In genomic region chr13:110138009-110138699, GRCh38 we compare ENCODE assay signal across 8 cellular contexts.
A peak's percentile ranks its signal among the peaks of the same experiment; 100 is the strongest.
DNase-seq lines count a peak whose midpoint lies in the region; ATAC-seq, FAIRE-seq and TF ChIP-seq lines count a peak whose summit lies in the region.

No MANE protein-coding gene starts in this region.

- peak overlapping the region; percentile 53 for H3K9ac ChIP-seq in endothelial cell of umbilical vein (replicated peaks; ENCODE audit: extremely low read depth, insufficient read depth, low read length)

- no peaks in the 10 kb centered on the region for H3K9me3 ChIP-seq in endothelial cell of umbilical vein (replicated peaks; ENCODE audit: control insufficient read depth, insufficient read depth, low read length)

- dilution Hi-C loops in endothelial cell of umbilical vein (cut with MboI; ENCODE audit: extremely low pct_ligation_motif_present, low sequenced_read_pairs): no loop called here

- DNase-seq in NCI-H69 (lab: John Stamatoyannopoulos, UW) (peak; percentile 59), endothelial cell of umbilical vein (ENCODE audit: low read depth, low spot score) (peak; percentile 74), mucosa of gallbladder (ENCODE audit: low spot score) (peak; percentile 57)
- peak; percentile 79 for DNase-seq in activated CD8-positive, alpha-beta memory T cell treated with anti-CD3 and anti-CD28 coated beads, Interleukin-2, amount 10 ng/mL, durations not matched to agents 7 days and 5 days
- DNase-seq in stimulated activated CD8-positive, alpha-beta memory T cell treated with anti-CD3 and anti-CD28 coated beads, Interleukin-2, amount 100 ng/mL, for 48 hours (ENCODE audit: low read depth in 2 of 2): peak; percentile 64 to 67

- H3K36me3 ChIP-seq in ACC112 (ENCODE audit: insufficient read depth, low read length): peaks cover 9% of the 10 kb centered on the region
- no peaks in the 10 kb centered on the region for H3K36me3 ChIP-seq in endothelial cell of umbilical vein (ENCODE audit: control insufficient read depth in 2 of 2, extremely low read depth in 1 of 2, insufficient read depth in 2 of 2, low read length in 2 of 2)

- H2AFZ ChIP-seq in ACC112 (ENCODE audit: low read length, unreplicated experiment) (peak overlapping the region; percentile 43), endothelial cell of umbilical vein (ENCODE audit: low read depth, low read length) (peak overlapping the region; percentile 85)

- TF ChIP-seq CTCF in endothelial cell of umbilical vein (IDR thresholded peaks at IDR 0.05; ENCODE audit: extremely low read depth in 1 of 2, insufficient read depth in 1 of 2, low read depth in 1 of 2, low read length in 2 of 2): no peak

- H3K4me3 ChIP-seq in ACC112 (ENCODE audit: low read depth, low read length) (peak overlapping the region; percentile 74), endothelial cell of umbilical vein (replicated peaks in 1 of 3; ENCODE audit: insufficient read depth in 1 of 3, low read depth in 1 of 3, low read length in 3 of 3) (peak overlapping the region; percentile 10 to 72 (median 45))

- H3K4me1 ChIP-seq in ACC112 (ENCODE audit: control insufficient read depth, insufficient read depth, low read length, unreplicated experiment): peaks cover 6% of the 10 kb centered on the region
- H3K4me1 ChIP-seq in endothelial cell of umbilical vein (ENCODE audit: control insufficient read depth, extremely low read depth, insufficient read depth, low read length): peaks cover 15% of the 10 kb centered on the region

- no peaks in the 10 kb centered on the region for H4K20me1 ChIP-seq in endothelial cell of umbilical vein (replicated peaks; ENCODE audit: control insufficient read depth, extremely low read depth, insufficient read depth, low read length)

- peak; percentile 79 for FAIRE-seq in endothelial cell of umbilical vein (lab: Jason Lieb, UNC)

- no peaks in the 10 kb centered on the region for H3K79me2 ChIP-seq in ACC112 (ENCODE audit: control insufficient read depth, insufficient read depth, low read length, unreplicated experiment)
- H3K79me2 ChIP-seq in endothelial cell of umbilical vein (ENCODE audit: control insufficient read depth, insufficient read depth, low read length): no peaks in the 10 kb centered on the region

- H3K27me3 ChIP-seq in ACC112 (ENCODE audit: insufficient read depth, low read length): no peaks in the 10 kb centered on the region
- no peaks in the 10 kb centered on the region for H3K27me3 ChIP-seq in endothelial cell of umbilical vein (ENCODE audit: control insufficient read depth in 2 of 2, insufficient read depth in 2 of 2, low read length in 2 of 2)

- POLR2A ChIA-PET in endothelial cell of umbilical vein (lab: Charles Lee): no interaction called here

- CTCF ChIA-PET in activated CD8-positive, alpha-beta memory T cell treated with anti-CD3 and anti-CD28 coated beads, Interleukin-2, amount 10 ng/mL, durations not matched to agents 7 days and 5 days (lab: Charles Lee): no interaction called here
- CTCF ChIA-PET in endothelial cell of umbilical vein (lab: Charles Lee): interaction anchor here (1.0 to 2.6 kb wide), 2 partner anchors 10 to 22 kb away, joined by 4 to 8 read pairs; no protein-coding TSS in a partner anchor

- intact Hi-C loops in endothelial cell of umbilical vein (cut with micrococcal nuclease): loop anchor here (1.0 kb wide), 2 partner anchors 12 to 30 kb away; no protein-coding TSS in a partner anchor

- ATAC-seq in GM18907 (IDR thresholded peaks at IDR 0.05; ENCODE audit: unreplicated experiment) (peak; percentile 66), HG03135 (IDR thresholded peaks at IDR 0.05; ENCODE audit: unreplicated experiment) (peak; percentile 58)
- ATAC-seq in activated CD8-positive, alpha-beta memory T cell treated with anti-CD3 and anti-CD28 coated beads, Interleukin-2, amount 10 ng/mL, durations not matched to agents 7 days and 5 days: peak; percentile 85

- peaks cover 53% of the 10 kb centered on the region for H3K27me3 Mint-ChIP-seq in activated CD8-positive, alpha-beta memory T cell treated with anti-CD3 and anti-CD28 coated beads, Interleukin-2, amount 10 ng/mL, durations not matched to agents 7 days and 5 days

- H3K4me2 ChIP-seq in endothelial cell of umbilical vein (ENCODE audit: insufficient read depth, low read length): peak overlapping the region; percentile 91

- no TSS peak for BruUV-seq in endothelial cell of umbilical vein (replicated peaks; lab: Mats Ljungman, UMichigan)

- H3K27ac ChIP-seq in ACC112 (ENCODE audit: low read depth, low read length) (no peak overlapping the region), endothelial cell of umbilical vein (ENCODE audit: insufficient read depth, low read depth, low read length) (peak overlapping the region; percentile 54)

- no peaks in the 10 kb centered on the region for H3K36me3 Mint-ChIP-seq in activated CD8-positive, alpha-beta memory T cell treated with anti-CD3 and anti-CD28 coated beads, Interleukin-2, amount 10 ng/mL, durations not matched to agents 7 days and 5 days

- peak overlapping the region; percentile 74 for H3K4me3 Mint-ChIP-seq in activated CD8-positive, alpha-beta memory T cell treated with anti-CD3 and anti-CD28 coated beads, Interleukin-2, amount 10 ng/mL, durations not matched to agents 7 days and 5 days

- H3K9me3 Mint-ChIP-seq in activated CD8-positive, alpha-beta memory T cell treated with anti-CD3 and anti-CD28 coated beads, Interleukin-2, amount 10 ng/mL, durations not matched to agents 7 days and 5 days (ENCODE audit: low read depth): no peaks in the 10 kb centered on the region

- H3K27ac Mint-ChIP-seq in activated CD8-positive, alpha-beta memory T cell treated with anti-CD3 and anti-CD28 coated beads, Interleukin-2, amount 10 ng/mL, durations not matched to agents 7 days and 5 days: peak overlapping the region; percentile 16

- no peaks in the 10 kb centered on the region for H3K9me1 ChIP-seq in endothelial cell of umbilical vein (replicated peaks; ENCODE audit: control insufficient read depth, extremely low read depth, insufficient read depth, low read length)

- H3K4me1 Mint-ChIP-seq in activated CD8-positive, alpha-beta memory T cell treated with anti-CD3 and anti-CD28 coated beads, Interleukin-2, amount 10 ng/mL, durations not matched to agents 7 days and 5 days: peaks cover 8% of the 10 kb centered on the region

- TF ChIP-seq POLR2A in endothelial cell of umbilical vein (IDR thresholded peaks at IDR 0.05; ENCODE audit: low read depth, low read length): peak; percentile 26

TF ChIP-seq in endothelial cell of umbilical vein, 7 proteins besides CTCF, POLR2A, EP300 and RAD21:
- TF ChIP-seq POLR2AphosphoS5 (IDR thresholded peaks at IDR 0.05; ENCODE audit: insufficient read depth, low read depth, low read length): peak; percentile 80
- TF ChIP-seq FOS (IDR thresholded peaks at IDR 0.05; ENCODE audit: borderline replicate concordance, insufficient read depth, low read length): peak; percentile 96
- TF ChIP-seq EZH2 (IDR thresholded peaks at IDR 0.05; ENCODE audit: borderline replicate concordance, low read depth, low read length, severe bottlenecking): no peak
- peak; percentile 54 for TF ChIP-seq JUN (IDR thresholded peaks at IDR 0.05; ENCODE audit: borderline replicate concordance, insufficient read depth, insufficient read length, low read depth)
